9 cellular contexts compared by ENCODE assay signal in genomic region chr17:56910509-56911235, GRCh38. TPM values are rescaled to one million over a fixed set of nuclear protein-coding genes. Genes with fewer than 3 reads are reported as not detected.
DNase-seq lines count a peak whose midpoint lies in the region; ATAC-seq and TF ChIP-seq lines count a peak whose summit lies in the region.
"Had no signal": no experiment of that assay in that cellular context is flagged by ENCODE, and none has a peak within 500 bp of the region (broad histone marks: within the 10 kb centered on the region; RNA-seq: fewer than 3 reads in every experiment).

No MANE protein-coding gene starts in this region.

- H4K20me1 ChIP-seq in DND-41 (ENCODE audit: insufficient read depth, low read length) = peaks cover 17% of the 10 kb centered on the region; the same call in 1 of the 2 replicates
- no peaks in the 10 kb centered on the region for H4K20me1 ChIP-seq in OCI-LY1 (ENCODE audit: insufficient read depth, low read length)

- H3K9ac ChIP-seq in DND-41 (ENCODE audit: low read depth, low read length) (peak overlapping the region; percentile 29), OCI-LY1 (ENCODE audit: low read length) (no peak overlapping the region; the same call in 1 of the 2 replicates), skeletal muscle satellite cell (ENCODE audit: low read depth, low read length) (no peak overlapping the region)
- H3K9ac ChIP-seq: SK-N-SH had no signal

- H3K27ac ChIP-seq in DND-41 (ENCODE audit: low read length) (no peak overlapping the region; the same call in 1 of the 2 replicates), OCI-LY1 (ENCODE audit: low read depth, low read length, poor library complexity, severe bottlenecking) (no peak overlapping the region), esophagus (ENCODE audit: low read depth in 2 of 2, low read length in 1 of 2) (peak overlapping the region; percentile 4 to 8)

- no peak for ATAC-seq in DND-41 (ENCODE audit: insufficient read depth, low read depth)
- no peak for ATAC-seq in HG02642 (IDR thresholded peaks at IDR 0.05; ENCODE audit: poor library complexity, unreplicated experiment)
- ATAC-seq in GM21786 (IDR thresholded peaks at IDR 0.05; ENCODE audit: unreplicated experiment) = no peak

- H3K27me3 ChIP-seq in DND-41 (ENCODE audit: insufficient read depth, low read length, poor library complexity) = no peaks in the 10 kb centered on the region
- no peaks in the 10 kb centered on the region for H3K27me3 ChIP-seq in OCI-LY1 (ENCODE audit: insufficient read depth, low read length)
- no peaks in the 10 kb centered on the region for H3K27me3 ChIP-seq in esophagus (ENCODE audit: control insufficient read depth in 1 of 2, insufficient read depth in 2 of 2, low read length in 2 of 2)
- no peaks in the 10 kb centered on the region for H3K27me3 ChIP-seq in skeletal muscle satellite cell (ENCODE audit: control insufficient read depth, insufficient read depth, low read length)
- H3K27me3 ChIP-seq in HAP-1 (ENCODE audit: low read depth) = no peaks in the 10 kb centered on the region

- in situ Hi-C loops in HAP-1 (cut with MboI; ENCODE audit: low sequenced_read_pairs) = no loop called here

- H3K4me3 ChIP-seq in DND-41 (ENCODE audit: low read depth in 1 of 2, low read length in 2 of 2) (peak overlapping the region in 1 of 2 experiments; percentile 28; a peak in 2 of 4 replicates), OCI-LY1 (ENCODE audit: low read depth, low read length, poor library complexity, severe bottlenecking) (peak overlapping the region; percentile 2), esophagus (ENCODE audit: low read depth in 1 of 2, low read length in 2 of 2) (peak overlapping the region in 1 of 2 donors; percentile 12), skeletal muscle satellite cell (ENCODE audit: low read length) (no peak overlapping the region), HAP-1 (no peak overlapping the region)

- H3K36me3 ChIP-seq in DND-41 (ENCODE audit: insufficient read depth, low read length) (peaks cover 48% of the 10 kb centered on the region), OCI-LY1 (ENCODE audit: insufficient read depth, low read length) (peaks cover 35% of the 10 kb centered on the region), esophagus (ENCODE audit: control insufficient read depth in 2 of 2, insufficient read depth in 2 of 2, low read length in 1 of 2) (peaks cover 6 to 11% of the 10 kb centered on the region in 2 donors), skeletal muscle satellite cell (ENCODE audit: insufficient read depth, low read length) (peaks cover 31% of the 10 kb centered on the region), HAP-1 (replicated peaks) (peaks cover 55% of the 10 kb centered on the region)

- H3K9me3 ChIP-seq in DND-41 (ENCODE audit: insufficient read depth, low read length, severe bottlenecking) (no peaks in the 10 kb centered on the region), OCI-LY1 (ENCODE audit: low read length) (no peaks in the 10 kb centered on the region), esophagus (ENCODE audit: control insufficient read depth in 2 of 2, insufficient read depth in 1 of 2, low read depth in 1 of 2, low read length in 1 of 2) (no peaks in the 10 kb centered on the region), skeletal muscle satellite cell (replicated peaks; ENCODE audit: low read length) (no peaks in the 10 kb centered on the region), HAP-1 (no peaks in the 10 kb centered on the region)
- H3K9me3 ChIP-seq: SK-N-SH had no signal

- peak overlapping the region; percentile 97 for H3K4me2 ChIP-seq in DND-41 (ENCODE audit: insufficient read depth, low read length)
- peak overlapping the region; percentile 52 for H3K4me2 ChIP-seq in OCI-LY1 (ENCODE audit: low read length)
- H3K4me2 ChIP-seq in skeletal muscle satellite cell (ENCODE audit: low read length) = peak overlapping the region; percentile 52
- H3K4me2 ChIP-seq: SK-N-SH had no signal

- 62 to 68% methylated on average over 7 of the region's 7 CpGs for WGBS in esophagus, 2 donors

- DNase-seq in DND-41 (no peak), HAP-1 (ENCODE audit: low spot score in 2 of 2) (no peak), C1 segment of cervical spinal cord (lab: John Stamatoyannopoulos, UW) (no peak)
- DNase-seq: SK-N-SH had no signal

- TF ChIP-seq CTCF in DND-41 (IDR thresholded peaks at IDR 0.05; ENCODE audit: borderline replicate concordance, extremely low read depth, low read length, poor library complexity, severe bottlenecking) (no peak), OCI-LY1 (IDR thresholded peaks at IDR 0.05; ENCODE audit: low read length) (no peak)

- H3K4me1 ChIP-seq in DND-41 (ENCODE audit: insufficient read depth, low read length) = peaks cover 54% of the 10 kb centered on the region
- peaks cover 57% of the 10 kb centered on the region for H3K4me1 ChIP-seq in OCI-LY1 (ENCODE audit: insufficient read depth, low read length, severe bottlenecking)
- peaks cover 2 to 8% of the 10 kb centered on the region in 2 donors for H3K4me1 ChIP-seq in esophagus (ENCODE audit: control insufficient read depth in 2 of 2, insufficient read depth in 2 of 2, low read length in 1 of 2)
- H3K4me1 ChIP-seq in skeletal muscle satellite cell (ENCODE audit: control insufficient read depth, insufficient read depth, low read length) = peaks cover 18% of the 10 kb centered on the region
- H3K4me1 ChIP-seq in HAP-1 = peaks cover 7% of the 10 kb centered on the region

- no peak overlapping the region for H2AFZ ChIP-seq in DND-41 (ENCODE audit: low read depth, low read length)
- H2AFZ ChIP-seq in OCI-LY1 (ENCODE audit: low read length) = no peak overlapping the region

- peaks cover 3% of the 10 kb centered on the region; the same call in 1 of the 2 replicates for H3F3A ChIP-seq in OCI-LY1 (ENCODE audit: insufficient read depth, low read length)

- H3K79me2 ChIP-seq in DND-41 (ENCODE audit: insufficient read depth, low read length) (peaks cover 64% of the 10 kb centered on the region), OCI-LY1 (ENCODE audit: insufficient read depth, low read length) (peaks cover 11% of the 10 kb centered on the region)

- H3K9me2 ChIP-seq in OCI-LY1 (ENCODE audit: low read depth, low read length) = no peaks in the 10 kb centered on the region
- H3K9me2 ChIP-seq: SK-N-SH had no signal

RNA-seq across cellular contexts. Expression of gene TRIM25, which starts 3.2 kb away (rescaled TPM):
- polyA plus RNA-seq in esophagus = 10 to 100 TPM; 15.9 to 18.2 TPM
- total RNA-seq in skeletal muscle satellite cell (2012; rRNA removed) = 28.8 and 38.5 TPM in 2 replicates

RNA-seq across cellular contexts. Expression of gene COIL, which starts 50.2 kb away (rescaled TPM):
- 1 to 10 TPM; 8.8 to 9.4 TPM for polyA plus RNA-seq in esophagus
- 9.8 and 15.2 TPM in 2 replicates for total RNA-seq in skeletal muscle satellite cell (2012; rRNA removed)

Comparison
In these comparisons a context has a peak if more than half of its experiments do, and no peak if none do; other contexts are left out.
1. H3K27ac ChIP-seq: peak in esophagus (2 of 2); none in DND-41 (single experiment) and OCI-LY1 (single experiment).
2. Peak in every context shown above with its lines, with median percentiles within 50 percentile points of each other: H3K4me2 ChIP-seq.